In the genomic region with DNA sequence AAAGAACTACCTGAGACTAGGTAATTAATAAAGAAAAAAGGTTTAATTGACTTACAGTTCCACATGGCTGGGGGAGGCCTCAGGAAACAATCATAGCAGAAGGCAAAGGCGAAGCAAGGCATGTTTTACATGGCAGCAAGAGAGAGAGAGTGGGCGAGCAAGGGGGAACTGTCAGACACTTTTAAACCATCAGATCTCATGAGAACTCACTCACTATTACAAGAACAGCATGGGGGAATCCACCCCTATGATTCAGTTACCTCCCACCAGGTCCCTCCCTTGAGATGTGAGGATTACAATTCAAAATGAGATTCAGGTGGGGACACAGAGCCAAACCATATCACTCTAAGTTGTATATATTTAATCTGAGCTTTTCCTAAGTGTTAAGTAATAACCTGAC, we compare ENCODE assay signal across 20 cellular contexts.
"Had no signal": no experiment of that assay in that cellular context is flagged by ENCODE, and none has a peak within 500 bp of the region (broad histone marks: within the 10 kb centered on the region; RNA-seq: fewer than 3 reads in every experiment).

No MANE protein-coding gene starts in this region.

- H3K4me1 Mint-ChIP-seq: stimulated activated naive B cell treated with anti-CD40 and anti-IgM and Interleukin-4, amounts not matched to agents 10 μg/mL and 1 μg/mL and 100 μg/mL, for 72 hours; stimulated activated naive CD8-positive, alpha-beta T cell treated with anti-CD3 and anti-CD28 coated beads, Interleukin-15, amount 100 ng/mL, for 72 hours had no signal

- H3K9me3 Mint-ChIP-seq: effector memory CD8-positive, alpha-beta T cell had no signal

- H3K27me3 ChIP-seq: foreskin keratinocyte, heart left ventricle, neutrophil, sigmoid colon, transverse colon had no signal

- H3K4me3 Mint-ChIP-seq: effector memory CD8-positive, alpha-beta T cell; naive B cell; nephron; stimulated activated naive B cell treated with anti-CD40 and anti-IgM and Interleukin-4, amounts not matched to agents 10 μg/mL and 1 μg/mL and 100 μg/mL, for 72 hours; stimulated activated naive CD8-positive, alpha-beta T cell treated with anti-CD3 and anti-CD28 coated beads, Interleukin-15, amount 100 ng/mL, for 72 hours had no signal

- DNase-seq: effector memory CD8-positive, alpha-beta T cell; erythroblast; foreskin keratinocyte; heart left ventricle; hippocampal formation; left colon; mesendoderm; naive B cell; psoas muscle; sigmoid colon; stimulated activated CD4-positive, alpha-beta T cell treated with anti-CD3 and anti-CD28 coated beads, Interleukin-2, amount 100 ng/mL, for 24 hours; stimulated activated CD4-positive, alpha-beta T cell treated with anti-CD3 and anti-CD28 coated beads, Interleukin-4, amount 100 ng/mL, for 4 hours; stimulated activated naive B cell treated with anti-CD40 and anti-IgM and Interleukin-4, amounts not matched to agents 10 μg/mL and 1 μg/mL and 100 μg/mL, for 72 hours; stimulated activated naive CD8-positive, alpha-beta T cell treated with anti-CD3 and anti-CD28 coated beads, Interleukin-15, amount 100 ng/mL, for 72 hours; substantia nigra; transverse colon had no signal

- H3K4me1 ChIP-seq: foreskin keratinocyte, psoas muscle, sigmoid colon had no signal

- H3K36me3 ChIP-seq: heart left ventricle, neutrophil, sigmoid colon, thoracic aorta, transverse colon had no signal

- H3K27me3 Mint-ChIP-seq: effector memory CD8-positive, alpha-beta T cell; naive B cell; stimulated activated naive B cell treated with anti-CD40 and anti-IgM and Interleukin-4, amounts not matched to agents 10 μg/mL and 1 μg/mL and 100 μg/mL, for 72 hours; stimulated activated naive CD8-positive, alpha-beta T cell treated with anti-CD3 and anti-CD28 coated beads, Interleukin-15, amount 100 ng/mL, for 72 hours had no signal

- H3K27ac ChIP-seq: foreskin keratinocyte, heart left ventricle, neutrophil, psoas muscle, sigmoid colon, skin epidermis, thoracic aorta had no signal

- H3K27ac Mint-ChIP-seq: effector memory CD8-positive, alpha-beta T cell; stimulated activated naive B cell treated with anti-CD40 and anti-IgM and Interleukin-4, amounts not matched to agents 10 μg/mL and 1 μg/mL and 100 μg/mL, for 72 hours; stimulated activated naive CD8-positive, alpha-beta T cell treated with anti-CD3 and anti-CD28 coated beads, Interleukin-15, amount 100 ng/mL, for 72 hours had no signal

- H3K9me3 ChIP-seq: heart left ventricle, neutrophil, psoas muscle, sigmoid colon, thoracic aorta, transverse colon had no signal

- H3K4me3 ChIP-seq: heart left ventricle, psoas muscle, sigmoid colon, skin epidermis, thoracic aorta, transverse colon had no signal
